ENCODE assay signal across 1 cellular context in genomic region chr22:40008726-40009125, GRCh38.
TF ChIP-seq lines count a peak whose summit lies in the region.

No MANE protein-coding gene starts in this region.

TF ChIP-seq in HEK293, 187 proteins besides CTCF, POLR2A, EP300 and RAD21:
- TF ChIP-seq, protein P1, sequence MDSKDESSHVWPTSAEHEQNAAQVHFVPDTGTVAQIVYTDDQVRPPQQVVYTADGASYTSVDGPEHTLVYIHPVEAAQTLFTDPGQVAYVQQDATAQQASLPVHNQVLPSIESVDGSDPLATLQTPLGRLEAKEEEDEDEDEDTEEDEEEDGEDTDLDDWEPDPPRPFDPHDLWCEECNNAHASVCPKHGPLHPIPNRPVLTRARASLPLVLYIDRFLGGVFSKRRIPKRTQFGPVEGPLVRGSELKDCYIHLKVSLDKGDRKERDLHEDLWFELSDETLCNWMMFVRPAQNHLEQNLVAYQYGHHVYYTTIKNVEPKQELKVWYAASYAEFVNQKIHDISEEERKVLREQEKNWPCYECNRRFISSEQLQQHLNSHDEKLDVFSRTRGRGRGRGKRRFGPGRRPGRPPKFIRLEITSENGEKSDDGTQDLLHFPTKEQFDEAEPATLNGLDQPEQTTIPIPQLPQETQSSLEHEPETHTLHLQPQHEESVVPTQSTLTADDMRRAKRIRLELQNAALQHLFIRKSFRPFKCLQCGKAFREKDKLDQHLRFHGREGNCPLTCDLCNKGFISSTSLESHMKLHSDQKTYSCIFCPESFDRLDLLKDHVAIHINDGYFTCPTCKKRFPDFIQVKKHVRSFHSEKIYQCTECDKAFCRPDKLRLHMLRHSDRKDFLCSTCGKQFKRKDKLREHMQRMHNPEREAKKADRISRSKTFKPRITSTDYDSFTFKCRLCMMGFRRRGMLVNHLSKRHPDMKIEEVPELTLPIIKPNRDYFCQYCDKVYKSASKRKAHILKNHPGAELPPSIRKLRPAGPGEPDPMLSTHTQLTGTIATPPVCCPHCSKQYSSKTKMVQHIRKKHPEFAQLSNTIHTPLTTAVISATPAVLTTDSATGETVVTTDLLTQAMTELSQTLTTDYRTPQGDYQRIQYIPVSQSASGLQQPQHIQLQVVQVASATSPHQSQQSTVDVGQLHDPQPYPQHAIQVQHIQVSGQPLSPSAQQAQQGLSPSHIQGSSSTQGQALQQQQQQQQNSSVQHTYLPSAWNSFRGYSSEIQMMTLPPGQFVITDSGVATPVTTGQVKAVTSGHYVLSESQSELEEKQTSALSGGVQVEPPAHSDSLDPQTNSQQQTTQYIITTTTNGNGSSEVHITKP (tag by site-specific recombination; IDR thresholded peaks at IDR 0.05) = 0 out of 2 replicates have a peak, but pooled peaks have one; percentile 0
- no peak for TF ChIP-seq HOXD13 (CRISPR knock-in tag; IDR thresholded peaks at IDR 0.05; ENCODE audit: borderline replicate concordance)
- TF ChIP-seq IKZF3 (tag by site-specific recombination; IDR thresholded peaks at IDR 0.05) = no peak
- TF ChIP-seq GLIS1 (tag by site-specific recombination; IDR thresholded peaks at IDR 0.05) = peak; percentile 69
